ENCODE assay signal across 16 cellular contexts in the genomic region with DNA sequence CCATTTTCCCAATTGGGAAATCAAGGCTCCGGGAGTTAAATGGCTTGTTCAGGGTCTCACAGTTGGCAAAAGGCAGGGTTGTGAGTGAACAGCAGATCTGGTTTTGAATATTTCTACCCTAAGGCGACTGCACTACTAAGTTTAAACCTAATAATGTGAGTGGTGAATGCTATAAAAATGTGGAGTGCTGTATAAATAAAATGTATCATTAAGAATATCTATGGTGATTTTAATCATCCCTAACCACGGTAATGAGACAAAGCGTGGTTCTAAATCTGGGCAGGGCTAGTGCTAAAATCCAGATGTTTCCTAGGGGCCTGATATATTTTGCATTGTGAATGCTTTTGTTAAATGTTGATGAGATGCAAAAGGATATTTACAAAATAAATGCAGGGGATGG. TPM values are rescaled to one million over a fixed set of nuclear protein-coding genes. Genes with fewer than 3 reads are reported as not detected.
"Had no signal": no experiment of that assay in that cellular context is flagged by ENCODE, and none has a peak within 500 bp of the region (broad histone marks: within the 10 kb centered on the region; RNA-seq: fewer than 3 reads in every experiment).

No MANE protein-coding gene starts in this region.

- H3K4me1 Mint-ChIP-seq: activated naive CD4-positive, alpha-beta T cell treated with anti-CD3 and anti-CD28 coated beads, Interleukin-2, amount 10 ng/mL, durations not matched to agents 7 days and 5 days; immature natural killer cell had no signal

- H3K79me2 ChIP-seq: parathyroid adenoma had no signal

- H3K9ac ChIP-seq: parathyroid adenoma had no signal

- H3K4me3 ChIP-seq: ascending aorta, lower lobe of right lung, thyroid gland, uterus had no signal

- H3K4me3 Mint-ChIP-seq: activated naive CD4-positive, alpha-beta T cell treated with anti-CD3 and anti-CD28 coated beads, Interleukin-2, amount 10 ng/mL, durations not matched to agents 7 days and 5 days; activated T-helper 17 cell treated with anti-CD3 and anti-CD28 coated beads, Interleukin-2, amount 50 U/mL, for 72 hours; immature natural killer cell; stimulated activated effector memory CD8-positive, alpha-beta T cell treated with anti-CD3 and anti-CD28 coated beads, Interleukin-12 subunit alpha, Interleukin-12 subunit beta, amount 100 ng/mL, for 72 hours; T-cell had no signal

- H3K27me3 ChIP-seq: ascending aorta, thyroid gland, uterus had no signal

- H3K9me3 ChIP-seq: ascending aorta, lower lobe of right lung, neutrophil, thyroid gland, uterus had no signal

- H3K36me3 Mint-ChIP-seq: activated naive CD4-positive, alpha-beta T cell treated with anti-CD3 and anti-CD28 coated beads, Interleukin-2, amount 10 ng/mL, durations not matched to agents 7 days and 5 days; immature natural killer cell; stimulated activated effector memory CD8-positive, alpha-beta T cell treated with anti-CD3 and anti-CD28 coated beads, Interleukin-12 subunit alpha, Interleukin-12 subunit beta, amount 100 ng/mL, for 72 hours had no signal

- H2AFZ ChIP-seq: parathyroid adenoma had no signal

- DNase-seq: activated CD4-positive, CD25-positive, alpha-beta regulatory T cell treated with anti-CD3 and anti-CD28 coated beads, Interleukin-2, amount 50 U/mL, for 72 hours; activated naive CD4-positive, alpha-beta T cell treated with anti-CD3 and anti-CD28 coated beads, Interleukin-2, amount 10 ng/mL, durations not matched to agents 7 days and 5 days; foreskin fibroblast; glutamatergic neuron; immature natural killer cell; T-cell; T-helper 9 cell; thyroid gland; uterus had no signal

- H3K27me3 Mint-ChIP-seq: activated naive CD4-positive, alpha-beta T cell treated with anti-CD3 and anti-CD28 coated beads, Interleukin-2, amount 10 ng/mL, durations not matched to agents 7 days and 5 days; activated T-helper 17 cell treated with anti-CD3 and anti-CD28 coated beads, Interleukin-2, amount 50 U/mL, for 72 hours; T-cell had no signal

- H3K27ac ChIP-seq: lower lobe of right lung, neutrophil, parathyroid adenoma, thyroid gland had no signal

- H3K27ac Mint-ChIP-seq: activated naive CD4-positive, alpha-beta T cell treated with anti-CD3 and anti-CD28 coated beads, Interleukin-2, amount 10 ng/mL, durations not matched to agents 7 days and 5 days; activated T-helper 17 cell treated with anti-CD3 and anti-CD28 coated beads, Interleukin-2, amount 50 U/mL, for 72 hours; immature natural killer cell; stimulated activated effector memory CD8-positive, alpha-beta T cell treated with anti-CD3 and anti-CD28 coated beads, Interleukin-12 subunit alpha, Interleukin-12 subunit beta, amount 100 ng/mL, for 72 hours had no signal

- H3K4me1 ChIP-seq: parathyroid adenoma, uterus had no signal

- H3K9me3 Mint-ChIP-seq: activated naive CD4-positive, alpha-beta T cell treated with anti-CD3 and anti-CD28 coated beads, Interleukin-2, amount 10 ng/mL, durations not matched to agents 7 days and 5 days; activated T-helper 17 cell treated with anti-CD3 and anti-CD28 coated beads, Interleukin-2, amount 50 U/mL, for 72 hours; immature natural killer cell; stimulated activated effector memory CD8-positive, alpha-beta T cell treated with anti-CD3 and anti-CD28 coated beads, Interleukin-12 subunit alpha, Interleukin-12 subunit beta, amount 100 ng/mL, for 72 hours; T-cell had no signal

- ATAC-seq: activated T-helper 17 cell treated with anti-CD3 and anti-CD28 coated beads, Interleukin-2, amount 50 U/mL, for 72 hours; lower lobe of right lung; stimulated activated effector memory CD8-positive, alpha-beta T cell treated with anti-CD3 and anti-CD28 coated beads, Interleukin-12 subunit alpha, Interleukin-12 subunit beta, amount 100 ng/mL, for 72 hours; T-cell had no signal

- H3K36me3 ChIP-seq: ascending aorta, lower lobe of right lung, neutrophil, thyroid gland, uterus had no signal

RNA-seq across cellular contexts. Expression of gene TSPAN18, which starts 58.0 kb away (rescaled TPM):
- total RNA-seq: bronchial epithelial cell had no signal
